Comparison of ENCODE assay signal across 1 cellular context in genomic region chr19:9819590-9819898, GRCh38.
TF ChIP-seq lines count a peak whose summit lies in the region.

No MANE protein-coding gene starts in this region.

TF ChIP-seq in liver, 16 proteins besides CTCF, POLR2A, EP300 and RAD21 (continued from another document):
- TF ChIP-seq MAX (IDR thresholded peaks at IDR 0.05) (no peak), RXRA (IDR thresholded peaks at IDR 0.05) (no peak), ATF3 (IDR thresholded peaks at IDR 0.05) (no peak)
